Comparison of ENCODE assay signal across 8 cellular contexts in genomic region chr9:2014148-2014547, GRCh38. TPM values are rescaled to one million over a fixed set of nuclear protein-coding genes. Genes with fewer than 3 reads are reported as not detected.
DNase-seq lines count a peak whose midpoint lies in the region; ATAC-seq and TF ChIP-seq lines count a peak whose summit lies in the region.

No MANE protein-coding gene starts in this region.

- peaks cover 24% of the 10 kb centered on the region for H3K4me1 Mint-ChIP-seq in T-helper 17 cell

- in situ Hi-C loops in HAP-1 (cut with MboI; ENCODE audit: low sequenced_read_pairs): no loop called here

- DNase-seq in HAP-1 (ENCODE audit: low spot score in 2 of 2): no peak
- no peak for DNase-seq in T-helper 17 cell
- no peak for DNase-seq in fibroblast of the aortic adventitia (ENCODE audit: low read depth)
- no peak for DNase-seq in skeletal muscle cell (ENCODE audit: low read depth)
- DNase-seq in middle frontal gyrus (ENCODE audit: extremely low spot score, low spot score): no peak
- no peak for DNase-seq in superior temporal gyrus (ENCODE audit: extremely low spot score)
- DNase-seq in EL: no peak

- H3K9me3 ChIP-seq in HAP-1: no peaks in the 10 kb centered on the region
- no peaks in the 10 kb centered on the region for H3K9me3 ChIP-seq in T-helper 17 cell (ENCODE audit: control insufficient read depth, low read length, poor library complexity, severe bottlenecking)

- TF ChIP-seq CTCF in fibroblast of the aortic adventitia (IDR thresholded peaks at IDR 0.05; ENCODE audit: insufficient read depth, low read length): no peak

- peaks cover 8% of the 10 kb centered on the region for H3K36me3 Mint-ChIP-seq in T-helper 17 cell (ENCODE audit: low read depth)

- H3K4me3 ChIP-seq in HAP-1 (peak overlapping the region; percentile 84), fibroblast of the aortic adventitia (ENCODE audit: low read depth, low read length) (peak overlapping the region; percentile 88), skeletal muscle cell (ENCODE audit: low read depth, low read length) (peak overlapping the region; percentile 90)

- H3K36me3 ChIP-seq in HAP-1 (replicated peaks): no peaks in the 10 kb centered on the region

- peak overlapping the region; percentile 25 for H3K4me3 Mint-ChIP-seq in T-helper 17 cell

- peaks cover 9% of the 10 kb centered on the region for H3K4me1 ChIP-seq in HAP-1

- peaks cover 7% of the 10 kb centered on the region; the same call in 1 of the 2 replicates for H3K27me3 ChIP-seq in HAP-1 (ENCODE audit: low read depth)

- ATAC-seq in T-helper 17 cell (no peak), HG02870 (IDR thresholded peaks at IDR 0.05; ENCODE audit: unreplicated experiment) (no peak)

- peaks cover 5% of the 10 kb centered on the region for H3K27me3 Mint-ChIP-seq in T-helper 17 cell

- peak overlapping the region; percentile 94 for H3K27ac Mint-ChIP-seq in T-helper 17 cell

RNA-seq across cellular contexts. Expression of gene SMARCA2, which starts 1.0 kb away (rescaled TPM):
- total RNA-seq in T-helper 17 cell (100 to 1,000 TPM; 244 to 296 TPM), fibroblast of the aortic adventitia (ENCODE audit: low replicate concordance) (84.0 and 347 TPM in 2 replicates)
